In the genomic region with DNA sequence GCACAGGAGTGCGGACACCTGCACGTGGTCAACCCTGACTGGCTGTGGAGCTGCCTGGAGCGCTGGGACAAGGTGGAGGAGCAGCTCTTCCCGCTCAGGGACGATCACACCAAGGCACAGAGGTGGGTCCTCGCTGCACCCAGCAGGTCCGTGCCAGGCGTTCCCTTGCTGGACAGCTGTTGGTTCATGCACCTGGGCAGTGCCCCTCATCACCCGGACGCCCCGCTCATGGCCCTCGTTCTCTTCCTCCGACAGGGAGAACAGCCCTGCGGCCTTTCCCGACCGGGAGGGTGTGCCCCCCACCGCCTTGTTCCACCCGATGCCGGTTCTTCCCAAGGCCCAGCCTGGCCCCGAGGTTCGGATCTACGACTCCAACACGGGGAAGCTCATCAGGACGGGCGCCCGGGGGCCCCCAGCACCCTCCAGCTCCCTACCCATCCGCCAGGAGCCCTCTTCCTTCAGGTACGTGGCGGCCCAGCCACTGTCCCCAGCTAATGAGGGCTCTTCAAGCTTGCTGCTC, we compare ENCODE assay signal across 29 cellular contexts.
"Had no signal": no experiment of that assay in that cellular context is flagged by ENCODE, and none has a peak within 500 bp of the region (broad histone marks: within the 10 kb centered on the region; RNA-seq: fewer than 3 reads in every experiment).

No MANE protein-coding gene starts in this region.

- H3K4me1 ChIP-seq: ascending aorta, SJCRH30 had no signal

- H3K4me3 ChIP-seq: ascending aorta, cardiac muscle cell, SJCRH30, SK-N-MC had no signal

- H3K27ac ChIP-seq: ascending aorta, cardiac muscle cell, KMS-11, RWPE1, SJCRH30, SK-N-MC had no signal

- DNase-seq: activated CD4-positive, alpha-beta T cell treated with anti-CD3 and anti-CD28 coated beads, Interleukin-2, amount 10 ng/mL, durations not matched to agents 24 days and 14 days; activated CD4-positive, alpha-beta T cell treated with anti-CD3 and anti-CD28 coated beads, Interleukin-2, amount 50 U/mL, for 4 hours; activated CD8-positive, alpha-beta T cell treated with anti-CD3 and anti-CD28 coated beads for 36 hours; activated effector memory CD4-positive, alpha-beta T cell treated with anti-CD3 and anti-CD28 coated beads, Interleukin-2, amount 50 U/mL, for 16 hours; activated naive CD4-positive, alpha-beta T cell; activated naive CD4-positive, alpha-beta T cell treated with anti-CD3 and anti-CD28 coated beads, Interleukin-2, amount 50 U/mL, for 16 hours; activated naive CD8-positive, alpha-beta T cell treated with anti-CD3 and anti-CD28 coated beads for 36 hours; activated T-cell treated with anti-CD3 and anti-CD28 coated beads, Interleukin-2, amount 50 U/mL, for 1 hour; activated T-cell treated with anti-CD3 and anti-CD28 coated beads, Interleukin-2, amount 50 U/mL, for 72 hours; amniotic stem cell; MM.1S; MV-4-11; NCI-H1092; NCI-H1436 treated with DMSO at 0.1 percent for 48 hours; NCI-H2029; NCI-H345; NCI-H526; NCI-H748 treated with DMSO at 0.1 percent for 48 hours; NK-92 treated with Interleukin-12 subunit alpha and Interleukin-12 subunit beta, amount 100 ng/mL, for 24 hours; PC-3; SHP77; SJCRH30 had no signal

- ATAC-seq: activated CD8-positive, alpha-beta T cell treated with anti-CD3 and anti-CD28 coated beads for 36 hours; activated T-cell treated with anti-CD3 and anti-CD28 coated beads, Interleukin-2, amount 50 U/mL, for 72 hours; activated T-helper 17 cell treated with anti-CD3 and anti-CD28 coated beads, Interleukin-2, amount 50 U/mL, for 72 hours; PC-3 had no signal

- H3K27me3 Mint-ChIP-seq: activated CD4-positive, alpha-beta T cell treated with anti-CD3 and anti-CD28 coated beads, Interleukin-2, amount 10 ng/mL, durations not matched to agents 24 days and 14 days; activated CD8-positive, alpha-beta T cell treated with anti-CD3 and anti-CD28 coated beads for 36 hours; activated naive CD8-positive, alpha-beta T cell treated with anti-CD3 and anti-CD28 coated beads for 36 hours; activated T-helper 17 cell treated with anti-CD3 and anti-CD28 coated beads, Interleukin-2, amount 50 U/mL, for 72 hours had no signal

- H3K27me3 ChIP-seq: ascending aorta, cardiac muscle cell, SJCRH30 had no signal

- H3K4me3 Mint-ChIP-seq: activated CD4-positive, alpha-beta T cell treated with anti-CD3 and anti-CD28 coated beads, Interleukin-2, amount 10 ng/mL, durations not matched to agents 24 days and 14 days; activated CD8-positive, alpha-beta T cell treated with anti-CD3 and anti-CD28 coated beads for 36 hours; activated naive CD8-positive, alpha-beta T cell treated with anti-CD3 and anti-CD28 coated beads for 36 hours; activated T-cell treated with anti-CD3 and anti-CD28 coated beads, Interleukin-2, amount 50 U/mL, for 72 hours; activated T-helper 17 cell treated with anti-CD3 and anti-CD28 coated beads, Interleukin-2, amount 50 U/mL, for 72 hours; T-helper 2 cell treated with Interferon-gamma antibody and Interleukin-4, amounts not matched to agents 5 μg/mL and 100 μg/mL, for 36 hours had no signal

- H3K9me3 Mint-ChIP-seq: activated CD4-positive, alpha-beta T cell treated with anti-CD3 and anti-CD28 coated beads, Interleukin-2, amount 10 ng/mL, durations not matched to agents 24 days and 14 days; activated CD8-positive, alpha-beta T cell treated with anti-CD3 and anti-CD28 coated beads for 36 hours; T-helper 2 cell treated with Interferon-gamma antibody and Interleukin-4, amounts not matched to agents 5 μg/mL and 100 μg/mL, for 36 hours had no signal

- H3K27ac Mint-ChIP-seq: activated CD4-positive, alpha-beta T cell treated with anti-CD3 and anti-CD28 coated beads, Interleukin-2, amount 10 ng/mL, durations not matched to agents 24 days and 14 days; activated naive CD8-positive, alpha-beta T cell treated with anti-CD3 and anti-CD28 coated beads for 36 hours; activated T-cell treated with anti-CD3 and anti-CD28 coated beads, Interleukin-2, amount 50 U/mL, for 72 hours; T-helper 2 cell treated with Interferon-gamma antibody and Interleukin-4, amounts not matched to agents 5 μg/mL and 100 μg/mL, for 36 hours had no signal

- H3K4me1 Mint-ChIP-seq: activated naive CD8-positive, alpha-beta T cell treated with anti-CD3 and anti-CD28 coated beads for 36 hours; activated T-helper 17 cell treated with anti-CD3 and anti-CD28 coated beads, Interleukin-2, amount 50 U/mL, for 72 hours had no signal

- H3K9me3 ChIP-seq: ascending aorta, SJCRH30 had no signal
